19 cellular contexts compared by ENCODE assay signal in the genomic region with DNA sequence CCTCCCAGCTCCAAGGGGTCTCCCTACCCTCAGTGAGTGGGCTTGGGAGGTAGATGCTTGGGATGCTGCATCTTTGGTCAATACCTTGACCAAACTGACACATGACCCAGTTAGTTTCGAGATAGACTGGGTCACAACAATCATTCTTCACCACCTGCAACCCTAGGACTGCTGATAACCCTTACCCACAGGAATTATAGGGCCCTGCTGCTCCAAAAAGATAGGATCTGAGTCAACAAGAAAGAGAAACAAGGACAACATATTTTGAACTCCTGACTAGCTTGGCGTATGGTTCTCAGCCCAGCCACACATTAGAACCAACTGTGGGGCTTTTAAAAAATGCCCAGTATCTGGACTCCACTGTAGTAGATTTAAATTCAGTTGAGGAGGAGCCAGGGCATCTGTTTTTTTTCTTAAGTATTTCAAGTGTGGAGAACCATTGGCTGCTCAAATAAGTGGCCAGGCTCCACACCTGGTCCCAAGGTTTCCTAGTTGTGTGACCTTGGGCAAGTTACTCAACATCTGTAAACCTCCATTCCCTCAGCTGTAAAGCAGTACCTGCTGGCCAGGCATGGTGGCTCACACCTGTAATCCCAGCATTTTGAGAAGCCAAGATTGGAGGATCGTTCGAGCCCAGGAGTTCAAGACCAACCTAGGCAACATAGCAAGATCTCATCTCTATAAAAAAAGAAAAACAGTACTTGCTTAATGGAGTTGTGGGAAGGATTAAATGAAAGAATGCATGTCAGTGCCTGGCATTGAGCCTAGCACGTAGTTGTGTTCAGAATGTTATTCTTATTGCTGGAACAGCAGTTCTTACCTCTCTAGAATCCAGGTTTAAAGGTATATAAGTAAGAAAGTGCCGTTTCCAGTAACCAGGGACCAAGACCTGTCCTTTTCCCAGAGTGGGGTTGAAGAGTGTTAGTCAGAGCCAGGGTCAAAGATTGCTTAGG. TPM values are rescaled to one million over a fixed set of nuclear protein-coding genes. Genes with fewer than 3 reads are reported as not detected.
DNase-seq lines count a peak whose midpoint lies in the region; ATAC-seq and TF ChIP-seq lines count a peak whose summit lies in the region.
"Had no signal": no experiment of that assay in that cellular context is flagged by ENCODE, and none has a peak within 500 bp of the region (broad histone marks: within the 10 kb centered on the region; RNA-seq: fewer than 3 reads in every experiment).

No MANE protein-coding gene starts in this region.

- intact Hi-C loops in body of pancreas (cut with DNase I) (no loop called here), natural killer cell (cut with micrococcal nuclease) (no loop called here), upper lobe of right lung (cut with DNase I) (no loop called here)

- H3K27ac Mint-ChIP-seq in natural killer cell, result no peak overlapping the region
- H3K27ac Mint-ChIP-seq: GM23338 had no signal

- H3K27me3 ChIP-seq in body of pancreas (no peaks in the 10 kb centered on the region), rectal smooth muscle tissue (ENCODE audit: control insufficient read depth, insufficient read depth, low read length) (no peaks in the 10 kb centered on the region), upper lobe of right lung (no peaks in the 10 kb centered on the region)
- H3K27me3 ChIP-seq: dorsolateral prefrontal cortex, esophagus squamous epithelium had no signal

- WGBS in body of pancreas, 2 donors, result 72 to 84% methylated on average over 5 to 6 of the region's 6 CpGs

- no peak for TF ChIP-seq CTCF in body of pancreas (IDR thresholded peaks at IDR 0.05)
- TF ChIP-seq CTCF in natural killer cell (IDR thresholded peaks at IDR 0.05), result no peak
- no peak for TF ChIP-seq CTCF in upper lobe of right lung (IDR thresholded peaks at IDR 0.05)

- no peaks in the 10 kb centered on the region for H3K9me3 Mint-ChIP-seq in natural killer cell
- H3K9me3 Mint-ChIP-seq: GM23338 had no signal

- H3K4me3 Mint-ChIP-seq in natural killer cell, result no peak overlapping the region
- H3K4me3 Mint-ChIP-seq: GM23338 had no signal

- peaks cover 11% of the 10 kb centered on the region for H3K4me1 ChIP-seq in body of pancreas
- H3K4me1 ChIP-seq in rectal smooth muscle tissue (ENCODE audit: control insufficient read depth, insufficient read depth, low read length), result no peaks in the 10 kb centered on the region
- H3K4me1 ChIP-seq in upper lobe of right lung, result no peaks in the 10 kb centered on the region
- H3K4me1 ChIP-seq: esophagus squamous epithelium, heart right ventricle had no signal

- ATAC-seq in body of pancreas, result no peak
- no peak for ATAC-seq in natural killer cell
- no peak for ATAC-seq in upper lobe of right lung
- ATAC-seq: GM23338, heart right ventricle, sciatic nerve had no signal

- H3K4me1 Mint-ChIP-seq in natural killer cell, result no peaks in the 10 kb centered on the region

- H3K9ac ChIP-seq in rectal smooth muscle tissue (ENCODE audit: low read length), result no peak overlapping the region

- H3K9me3 ChIP-seq in body of pancreas, result no peaks in the 10 kb centered on the region
- H3K9me3 ChIP-seq in upper lobe of right lung, result no peaks in the 10 kb centered on the region
- H3K9me3 ChIP-seq: esophagus squamous epithelium, heart right ventricle, neutrophil had no signal

- TF ChIP-seq POLR2A in body of pancreas (IDR thresholded peaks at IDR 0.05), result no peak

- no peaks in the 10 kb centered on the region for H3K36me3 ChIP-seq in body of pancreas (replicated peaks in 1 of 2; ENCODE audit: insufficient read depth in 1 of 2, low read depth in 2 of 2)
- no peaks in the 10 kb centered on the region for H3K36me3 ChIP-seq in rectal smooth muscle tissue (ENCODE audit: control insufficient read depth, insufficient read depth, low read length)
- H3K36me3 ChIP-seq in upper lobe of right lung, result no peaks in the 10 kb centered on the region
- H3K36me3 ChIP-seq: esophagus squamous epithelium, heart right ventricle, neutrophil had no signal

- no peak overlapping the region for H3K4me3 ChIP-seq in body of pancreas
- peak overlapping the region; percentile 36 for H3K4me3 ChIP-seq in rectal smooth muscle tissue (ENCODE audit: low read length)
- no peak overlapping the region for H3K4me3 ChIP-seq in upper lobe of right lung
- H3K4me3 ChIP-seq: dorsolateral prefrontal cortex, esophagus squamous epithelium, GM23338, heart right ventricle had no signal

- peak; percentile 69 for DNase-seq in OCI-M1 (lab: John Stamatoyannopoulos, UW)
- peak in 3 of 4 donors; percentile 20 to 36 (median 34) for DNase-seq in body of pancreas
- no peak for DNase-seq in natural killer cell
- no peak for DNase-seq in upper lobe of right lung
- no peak for DNase-seq in NCI-H146 (lab: John Stamatoyannopoulos, UW)
- DNase-seq: activated CD4-positive, alpha-beta T cell treated with anti-CD3 and anti-CD28 coated beads, Interleukin-2, amount 50 U/mL, for 1 hour; activated naive CD4-positive, alpha-beta T cell treated with anti-CD3 and anti-CD28 coated beads, Interleukin-2, amount 50 U/mL, for 16 hours; activated T-cell treated with anti-CD3 and anti-CD28 coated beads for 4 hours; dorsolateral prefrontal cortex; esophagus squamous epithelium; heart right ventricle; KG1; NCI-H1092 treated with DMSO at 0.1 percent for 48 hours; stimulated activated CD4-positive, alpha-beta T cell treated with anti-CD3 and anti-CD28 coated beads, Interleukin-4, amount 100 ng/mL, for 1 hour had no signal

- no peaks in the 10 kb centered on the region for H3K36me3 Mint-ChIP-seq in natural killer cell

- peak overlapping the region in 2 of 4 donors; percentile 36 to 46 for H3K27ac ChIP-seq in body of pancreas
- H3K27ac ChIP-seq in rectal smooth muscle tissue (ENCODE audit: low read depth, low read length), result no peak overlapping the region
- no peak overlapping the region for H3K27ac ChIP-seq in upper lobe of right lung
- H3K27ac ChIP-seq: dorsolateral prefrontal cortex, esophagus squamous epithelium, heart right ventricle, neutrophil had no signal

- peaks cover 0 to 3% of the 10 kb centered on the region in 2 donors for H3K27me3 Mint-ChIP-seq in natural killer cell (ENCODE audit: low read depth in 2 of 2)

RNA-seq across cellular contexts. Expression of a gene that starts 2.1 kb away (rescaled TPM):
- total RNA-seq in body of pancreas (not detected), natural killer cell (not detected), upper lobe of right lung (1.3 TPM)
- total RNA-seq: dorsolateral prefrontal cortex, GM23338, heart right ventricle, sciatic nerve, temporal lobe had no signal

RNA-seq across cellular contexts. Expression of a gene that starts 17.4 kb away (rescaled TPM):
- total RNA-seq in body of pancreas (100 to 1,000 TPM; 110 to 134 TPM), natural killer cell (1 to 10 TPM in 2 of 3 donors, under 1 TPM in 1; 0.41 to 3.1 (median 1.7) TPM), upper lobe of right lung (96.8 TPM)

RNA-seq across cellular contexts. Expression of a gene that starts 19.1 kb away (rescaled TPM):
- total RNA-seq in body of pancreas (10 to 100 TPM; 18.7 to 36.6 TPM), natural killer cell (10 to 100 TPM; 36.2 to 64.9 (median 50.0) TPM), upper lobe of right lung (30.7 TPM)

RNA-seq across cellular contexts. Expression of a gene that starts 19.5 kb away (rescaled TPM):
- total RNA-seq in body of pancreas (10 to 100 TPM; 27.0 to 29.3 TPM), natural killer cell (10 to 100 TPM; 16.4 to 19.7 (median 18.5) TPM), upper lobe of right lung (26.7 TPM)

RNA-seq across cellular contexts. Expression of a gene that starts 47.6 kb away (rescaled TPM):
- 1 to 10 TPM; 6.2 to 6.3 TPM for total RNA-seq in body of pancreas
- not detected for total RNA-seq in natural killer cell
- total RNA-seq in upper lobe of right lung, result not detected
- total RNA-seq: heart right ventricle had no signal

Comparison
In these comparisons a context has a peak if more than half of its experiments do, and no peak if none do; other contexts are left out.
1. DNase-seq: peak in OCI-M1 (single experiment) and body of pancreas (3 of 4); none in natural killer cell (single experiment), upper lobe of right lung (single experiment) and NCI-H146 (single experiment).
2. RNA of a gene that starts 17.4 kb away (total RNA-seq): 110 to 134 TPM in body of pancreas and 96.8 TPM in upper lobe of right lung (single experiment); 0.41 to 3.1 TPM in natural killer cell; every median in the first group is over 10 times any median in the second.